11 cellular contexts compared by ENCODE assay signal in genomic region chr15:73952171-73952912, GRCh38.
DNase-seq lines count a peak whose midpoint lies in the region.
"Had no signal": no experiment of that assay in that cellular context is flagged by ENCODE, and none has a peak within 500 bp of the region (broad histone marks: within the 10 kb centered on the region; RNA-seq: fewer than 3 reads in every experiment).

No MANE protein-coding gene starts in this region.

- H3K27me3 Mint-ChIP-seq in dendritic cell treated with granulocyte-macrophage colony-stimulating factor and Interleukin-4, amounts not matched to agents 40 ng/mL and 50 ng/mL, for 4 days: peaks cover 18% of the 10 kb centered on the region
- H3K27me3 Mint-ChIP-seq: IgD-negative memory B cell had no signal

- H3K27me3 ChIP-seq in muscle layer of colon (ENCODE audit: control insufficient read depth in 1 of 2, insufficient read depth in 2 of 2, low read length in 2 of 2): peaks cover 0 to 5% of the 10 kb centered on the region in 2 donors
- H3K27me3 ChIP-seq in subcutaneous abdominal adipose tissue (ENCODE audit: control insufficient read depth in 5 of 5, insufficient read depth in 4 of 5, low read length in 5 of 5): no peaks in the 10 kb centered on the region

- H3K9me3 ChIP-seq in SK-N-MC (ENCODE audit: low read depth, low read length) (no peaks in the 10 kb centered on the region), muscle layer of colon (ENCODE audit: low read length) (no peaks in the 10 kb centered on the region), subcutaneous abdominal adipose tissue (ENCODE audit: control insufficient read depth in 5 of 5, low read length in 5 of 5) (no peaks in the 10 kb centered on the region)

- intact Hi-C loops in dendritic cell treated with granulocyte-macrophage colony-stimulating factor and Interleukin-4, amounts not matched to agents 40 ng/mL and 50 ng/mL, for 4 days (cut with micrococcal nuclease): no loop called here

- H3K4me3 ChIP-seq in SK-N-MC (no peak overlapping the region; the same call in 1 of the 2 replicates), muscle layer of colon (ENCODE audit: low read depth in 1 of 2, low read length in 2 of 2) (no peak overlapping the region), subcutaneous abdominal adipose tissue (ENCODE audit: low read depth in 1 of 5, low read length in 5 of 5) (no peak overlapping the region)

- H3K9ac ChIP-seq in SK-N-MC (ENCODE audit: insufficient read length) (peak overlapping the region; percentile 67), muscle layer of colon (ENCODE audit: low read length) (peak overlapping the region; percentile 81), subcutaneous abdominal adipose tissue (ENCODE audit: low read length in 5 of 5) (peak overlapping the region in 3 of 5 donors; percentile 53 to 71 (median 64))

- H3K36me3 Mint-ChIP-seq in dendritic cell treated with granulocyte-macrophage colony-stimulating factor and Interleukin-4, amounts not matched to agents 40 ng/mL and 50 ng/mL, for 4 days (ENCODE audit: low read depth): no peaks in the 10 kb centered on the region
- H3K36me3 Mint-ChIP-seq: IgD-negative memory B cell had no signal

- peak overlapping the region; percentile 64 for H3K27ac Mint-ChIP-seq in dendritic cell treated with granulocyte-macrophage colony-stimulating factor and Interleukin-4, amounts not matched to agents 40 ng/mL and 50 ng/mL, for 4 days
- H3K27ac Mint-ChIP-seq: IgD-negative memory B cell had no signal

- H3K4me1 Mint-ChIP-seq in dendritic cell treated with granulocyte-macrophage colony-stimulating factor and Interleukin-4, amounts not matched to agents 40 ng/mL and 50 ng/mL, for 4 days (ENCODE audit: low read depth): peaks cover 21% of the 10 kb centered on the region

- DNase-seq in SK-N-MC (ENCODE audit: low read depth, low spot score) (no peak), NCI-H345 treated with DMSO at 0.1 percent for 48 hours (lab: John Stamatoyannopoulos, UW; ENCODE audit: unreplicated experiment) (no peak), NCI-H146 (lab: John Stamatoyannopoulos, UW) (no peak), superior temporal gyrus (ENCODE audit: extremely low spot score) (no peak)
- DNase-seq in activated T-cell treated with anti-CD3 and anti-CD28 coated beads, Interleukin-2, amount 50 U/mL, for 48 hours: no peak
- DNase-seq: NCI-H1930, T1000 had no signal

- no peaks in the 10 kb centered on the region for H3K9me3 Mint-ChIP-seq in dendritic cell treated with granulocyte-macrophage colony-stimulating factor and Interleukin-4, amounts not matched to agents 40 ng/mL and 50 ng/mL, for 4 days
- H3K9me3 Mint-ChIP-seq: IgD-negative memory B cell had no signal

- H3K36me3 ChIP-seq in SK-N-MC (ENCODE audit: insufficient read depth, low read length) (no peaks in the 10 kb centered on the region), muscle layer of colon (ENCODE audit: insufficient read depth, low read length) (peaks cover 23% of the 10 kb centered on the region), subcutaneous abdominal adipose tissue (ENCODE audit: control insufficient read depth in 5 of 5, insufficient read depth in 5 of 5, low read length in 5 of 5) (peaks cover 3 to 30% (median 24%) of the 10 kb centered on the region in 5 donors)

- H3K4me3 Mint-ChIP-seq in dendritic cell treated with granulocyte-macrophage colony-stimulating factor and Interleukin-4, amounts not matched to agents 40 ng/mL and 50 ng/mL, for 4 days: no peak overlapping the region
- H3K4me3 Mint-ChIP-seq: IgD-negative memory B cell had no signal

- peak overlapping the region; percentile 90 for H3K27ac ChIP-seq in SK-N-MC
- peak overlapping the region; percentile 62 for H3K27ac ChIP-seq in muscle layer of colon (ENCODE audit: low read depth, low read length)
- H3K27ac ChIP-seq in subcutaneous abdominal adipose tissue (ENCODE audit: low read depth, low read length): peak overlapping the region; percentile 76

- peaks cover 32% of the 10 kb centered on the region for H3K4me1 ChIP-seq in muscle layer of colon (ENCODE audit: insufficient read depth, low read length)
- H3K4me1 ChIP-seq in subcutaneous abdominal adipose tissue (ENCODE audit: control insufficient read depth in 5 of 5, insufficient read depth in 5 of 5, low read length in 5 of 5): peaks cover 4 to 45% (median 39%) of the 10 kb centered on the region in 5 donors
